In genomic region chr13:98278068-98278619, GRCh38 we compare ENCODE assay signal across 1 cellular context.
TF ChIP-seq lines count a peak whose summit lies in the region.

No MANE protein-coding gene starts in this region.

TF ChIP-seq in IMR-90, 13 proteins besides CTCF, POLR2A, EP300 and RAD21 (continued from another document):
- no peak for TF ChIP-seq ELK1 (IDR thresholded peaks at IDR 0.05; ENCODE audit: borderline replicate concordance, low read depth, low read length)
- TF ChIP-seq SMC3 (IDR thresholded peaks at IDR 0.05; ENCODE audit: low read depth, low read length): no peak
